In the genomic region with DNA sequence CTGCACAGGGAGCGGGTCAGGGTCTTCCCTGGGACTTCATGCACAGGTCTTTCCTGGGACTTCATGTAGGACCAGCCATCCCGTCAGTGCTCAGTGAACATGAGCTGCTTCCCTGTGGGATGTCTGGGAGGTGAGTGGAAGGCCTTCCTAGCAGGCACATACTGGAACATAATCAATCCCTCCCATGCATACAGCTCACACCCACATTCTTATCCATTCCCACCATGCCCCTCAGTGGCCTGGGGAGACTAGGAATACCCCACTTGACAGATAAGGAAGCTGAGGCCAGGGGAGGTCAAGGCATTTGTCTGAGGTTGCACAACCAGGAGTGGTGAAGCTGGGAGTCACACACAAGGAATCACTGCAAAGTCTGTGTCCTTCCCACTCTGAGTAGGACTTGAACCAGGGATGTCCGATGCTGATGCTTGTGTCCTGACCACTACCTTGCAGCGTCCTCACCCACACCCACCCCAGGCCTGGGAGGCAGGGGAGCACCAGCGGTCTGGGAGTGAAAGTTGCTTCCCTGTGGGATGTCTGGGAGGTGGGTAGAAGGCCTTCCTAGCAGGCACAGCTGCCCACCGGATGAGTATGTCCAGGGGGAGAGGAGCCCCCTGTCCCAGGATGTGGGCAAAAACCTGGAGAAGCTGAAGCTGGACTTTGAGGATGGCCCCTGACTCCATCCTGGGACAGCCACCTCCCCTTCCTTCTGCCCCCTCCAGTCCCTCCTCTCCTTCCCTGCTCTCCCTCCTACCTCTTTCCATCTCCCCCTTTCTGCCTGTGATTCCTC, we compare ENCODE assay signal across 8 cellular contexts. TPM values are rescaled to one million over a fixed set of nuclear protein-coding genes. Genes with fewer than 3 reads are reported as not detected.
A peak's percentile ranks its signal among the peaks of the same experiment; 100 is the strongest.
DNase-seq lines count a peak whose midpoint lies in the region; ATAC-seq and TF ChIP-seq lines count a peak whose summit lies in the region.

No MANE protein-coding gene starts in this region.

- H3K4me3 ChIP-seq in BLaER1 (peak overlapping the region; percentile 83), NB4 (ENCODE audit: low read depth, low read length) (peak overlapping the region; percentile 93), neuronal stem cell (ENCODE audit: low read length in 2 of 2) (peak overlapping the region in 1 of 2 donors; percentile 40), mesendoderm (ENCODE audit: low read length) (no peak overlapping the region)

- H3K36me3 ChIP-seq in BLaER1 (no peaks in the 10 kb centered on the region), neuronal stem cell (replicated peaks in 1 of 2; ENCODE audit: control insufficient read depth in 2 of 2, insufficient read depth in 2 of 2, low read length in 2 of 2) (no peaks in the 10 kb centered on the region), mesendoderm (ENCODE audit: control insufficient read depth, insufficient read depth, low read length) (no peaks in the 10 kb centered on the region)

- H2BK120ac ChIP-seq in neuronal stem cell (ENCODE audit: low read depth, low read length): no peak overlapping the region
- no peak overlapping the region for H2BK120ac ChIP-seq in mesendoderm (ENCODE audit: low read depth, low read length)

- H3K4me2 ChIP-seq in BLaER1: peak overlapping the region; percentile 89
- peak overlapping the region; percentile 91 for H3K4me2 ChIP-seq in neuronal stem cell (ENCODE audit: insufficient read depth, low read length, poor library complexity, severe bottlenecking)
- H3K4me2 ChIP-seq in mesendoderm (ENCODE audit: low read length): no peak overlapping the region

- H3K79me1 ChIP-seq in neuronal stem cell (ENCODE audit: low read depth, low read length): no peaks in the 10 kb centered on the region
- no peaks in the 10 kb centered on the region for H3K79me1 ChIP-seq in mesendoderm (ENCODE audit: low read length)

- peak overlapping the region; percentile 77 for H2BK15ac ChIP-seq in neuronal stem cell (ENCODE audit: low read length)
- no peak overlapping the region for H2BK15ac ChIP-seq in mesendoderm (replicated peaks; ENCODE audit: low read depth)

- H2AFZ ChIP-seq in neuronal stem cell (ENCODE audit: low read length): peak overlapping the region; percentile 95

- H3K27me3 Mint-ChIP-seq in effector memory CD8-positive, alpha-beta T cell: no peaks in the 10 kb centered on the region

- H3K27me3 ChIP-seq in BLaER1 (no peaks in the 10 kb centered on the region), neuronal stem cell (ENCODE audit: control insufficient read depth in 3 of 3, insufficient read depth in 3 of 3, low read depth in 1 of 3, low read length in 3 of 3) (peaks cover 4 to 79% (median 32%) of the 10 kb centered on the region in 3 experiments), mesendoderm (ENCODE audit: insufficient read depth, low read length, poor library complexity) (peaks cover 8% of the 10 kb centered on the region)

- no peak for TF ChIP-seq POLR2A in NB4 (IDR thresholded peaks at IDR 0.05; ENCODE audit: extremely low read depth, insufficient read length)

- H3K4me1 Mint-ChIP-seq in effector memory CD8-positive, alpha-beta T cell (ENCODE audit: low read depth in 2 of 2): peaks cover 66 to 77% of the 10 kb centered on the region in 2 donors

- no peak for TF ChIP-seq CTCF in NB4 (IDR thresholded peaks at IDR 0.05; ENCODE audit: low read depth, low read length)

- peak overlapping the region; percentile 38 for H4K91ac ChIP-seq in neuronal stem cell (ENCODE audit: low read depth, low read length, poor library complexity)

- peak overlapping the region; percentile 73 for H2AK5ac ChIP-seq in neuronal stem cell (ENCODE audit: low read depth, low read length)
- no peak overlapping the region for H2AK5ac ChIP-seq in mesendoderm (ENCODE audit: low read length)

- H2BK5ac ChIP-seq in neuronal stem cell (ENCODE audit: low read length) (no peak overlapping the region), mesendoderm (ENCODE audit: low read length) (no peak overlapping the region)

- no CpG with 5 or more reads among the region's 6 CpGs for WGBS in neuronal stem cell (ENCODE audit: extremely low coverage in 2 of 2, insufficient read length in 2 of 2, insufficient replicate concordance in 1 of 2), 2 donors
- no CpG with 5 or more reads among the region's 6 CpGs for WGBS in mesendoderm (ENCODE audit: extremely low coverage, insufficient coverage, low lambda C conversion rate)

- H3K36me3 Mint-ChIP-seq in effector memory CD8-positive, alpha-beta T cell (ENCODE audit: insufficient read depth): peaks cover 38% of the 10 kb centered on the region

- H4K5ac ChIP-seq in mesendoderm (ENCODE audit: low read length): no peak overlapping the region

- H3K79me2 ChIP-seq in mesendoderm (ENCODE audit: control insufficient read depth, insufficient read depth, low read length): no peaks in the 10 kb centered on the region

- peak overlapping the region; percentile 87 for H3K9ac ChIP-seq in BLaER1
- H3K9ac ChIP-seq in neuronal stem cell (ENCODE audit: low read depth, low read length, poor library complexity): peak overlapping the region; percentile 22
- H3K9ac ChIP-seq in mesendoderm (ENCODE audit: low read length): no peak overlapping the region

- DNase-seq in NB4 (ENCODE audit: low read depth) (no peak), neuronal stem cell (ENCODE audit: low spot score) (no peak), mesendoderm (no peak), NCI-H1436 treated with DMSO at 0.1 percent for 48 hours (lab: John Stamatoyannopoulos, UW) (no peak)
- no peak for DNase-seq in effector memory CD8-positive, alpha-beta T cell

- H3K4me3 Mint-ChIP-seq in effector memory CD8-positive, alpha-beta T cell: peak overlapping the region; percentile 91 to 96

- H3K27ac ChIP-seq in BLaER1 (peak overlapping the region; percentile 85), neuronal stem cell (replicated peaks; ENCODE audit: low read length) (no peak overlapping the region), mesendoderm (ENCODE audit: low read depth, low read length) (no peak overlapping the region)

- no peaks in the 10 kb centered on the region for H3K9me3 Mint-ChIP-seq in effector memory CD8-positive, alpha-beta T cell

- H3K18ac ChIP-seq in neuronal stem cell (ENCODE audit: low read length) (peak overlapping the region; percentile 41), mesendoderm (ENCODE audit: low read length) (no peak overlapping the region)

- ATAC-seq in effector memory CD8-positive, alpha-beta T cell (replicated peaks): no peak
- ATAC-seq in HG03457 (IDR thresholded peaks at IDR 0.05; ENCODE audit: unreplicated experiment) (no peak), HG02852 (IDR thresholded peaks at IDR 0.05; ENCODE audit: unreplicated experiment) (no peak)

- no peak overlapping the region for H3K14ac ChIP-seq in neuronal stem cell (ENCODE audit: low read length)

- H3K56ac ChIP-seq in mesendoderm (ENCODE audit: low read length): no peak overlapping the region

- no peaks in the 10 kb centered on the region for H3K9me3 ChIP-seq in BLaER1
- no peaks in the 10 kb centered on the region for H3K9me3 ChIP-seq in neuronal stem cell (replicated peaks in 1 of 2; ENCODE audit: control insufficient read depth in 2 of 2, insufficient read depth in 1 of 2, low read depth in 1 of 2, low read length in 2 of 2)

- H4K8ac ChIP-seq in neuronal stem cell (ENCODE audit: low read depth, low read length) (no peak overlapping the region), mesendoderm (ENCODE audit: low read depth, low read length) (no peak overlapping the region)

- peak overlapping the region; percentile 90 to 99 for H3K27ac Mint-ChIP-seq in effector memory CD8-positive, alpha-beta T cell

- H3K4ac ChIP-seq in neuronal stem cell (ENCODE audit: low read length) (no peak overlapping the region), mesendoderm (ENCODE audit: low read depth, low read length) (no peak overlapping the region)

- no peak overlapping the region for H3K23ac ChIP-seq in neuronal stem cell (ENCODE audit: low read depth, low read length, poor library complexity)
- no peak overlapping the region for H3K23ac ChIP-seq in mesendoderm (ENCODE audit: low read length)

- peak overlapping the region; percentile 28 for H2BK12ac ChIP-seq in neuronal stem cell (ENCODE audit: low read length)

- no peaks in the 10 kb centered on the region for H4K20me1 ChIP-seq in BLaER1

- H3K4me1 ChIP-seq in BLaER1 (peaks cover 90% of the 10 kb centered on the region), neuronal stem cell (ENCODE audit: control insufficient read depth in 2 of 2, insufficient read depth in 1 of 2, low read depth in 1 of 2, low read length in 2 of 2) (peaks cover 2 to 10% of the 10 kb centered on the region in 2 donors), mesendoderm (ENCODE audit: control insufficient read depth, low read depth, low read length) (no peaks in the 10 kb centered on the region)

RNA-seq across cellular contexts. Expression of a gene that starts 1.0 kb away (rescaled TPM):
- 0.06 TPM for polyA plus RNA-seq in neuronal stem cell (2013, experiment 1 of 2)
- 0.39 TPM for polyA plus RNA-seq in neuronal stem cell (2013, experiment 2 of 2)
- polyA plus RNA-seq in mesendoderm (2013, experiment 1 of 2): 0.41 TPM
- 0.52 TPM for polyA plus RNA-seq in mesendoderm (2013, experiment 2 of 2)

RNA-seq across cellular contexts. Expression of a gene that starts 26.6 kb away (rescaled TPM):
- polyA plus RNA-seq in neuronal stem cell (2013, experiment 1 of 2): not detected
- not detected for polyA plus RNA-seq in neuronal stem cell (2013, experiment 2 of 2)
- not detected for polyA plus RNA-seq in mesendoderm (2013, experiment 1 of 2)
- not detected for polyA plus RNA-seq in mesendoderm (2013, experiment 2 of 2)

RNA-seq across cellular contexts. Expression of a gene that starts 56.4 kb away (rescaled TPM):
- polyA plus RNA-seq in neuronal stem cell (2013, experiment 1 of 2): 11.7 TPM
- polyA plus RNA-seq in neuronal stem cell (2013, experiment 2 of 2): 12.1 TPM
- polyA plus RNA-seq in mesendoderm (2013, experiment 1 of 2): 23.1 TPM
- polyA plus RNA-seq in mesendoderm (2013, experiment 2 of 2): 23.7 TPM
